Comparison of ENCODE assay signal across 17 cellular contexts in the genomic region with DNA sequence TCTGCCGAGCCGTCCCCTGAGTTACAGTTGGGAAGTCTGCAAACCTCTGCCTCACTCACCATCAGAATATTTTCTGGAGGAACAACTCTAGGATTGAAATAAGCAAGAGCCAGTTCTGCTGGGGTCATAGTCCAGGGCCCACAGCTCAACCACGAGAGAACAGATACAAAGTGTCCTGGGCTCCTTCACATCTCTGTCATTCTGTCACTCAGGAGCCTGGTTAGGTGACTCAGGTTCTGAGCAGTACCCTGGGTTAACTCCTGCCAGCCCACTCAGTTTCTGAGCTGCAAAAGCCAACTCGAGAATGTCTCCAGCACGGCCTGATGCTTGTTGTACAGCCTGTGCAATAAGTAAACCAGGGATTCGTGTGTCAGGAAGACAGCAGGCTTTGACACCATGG.
DNase-seq lines count a peak whose midpoint lies in the region; ATAC-seq lines count a peak whose summit lies in the region.
"Had no signal": no experiment of that assay in that cellular context is flagged by ENCODE, and none has a peak within 500 bp of the region (broad histone marks: within the 10 kb centered on the region; RNA-seq: fewer than 3 reads in every experiment).

No MANE protein-coding gene starts in this region.

- peak; percentile 11 for DNase-seq in activated T-cell treated with anti-CD3 and anti-CD28 coated beads for 24 hours (ENCODE audit: low read depth)
- DNase-seq in activated T-cell treated with anti-CD3 and anti-CD28 coated beads for 4 hours, result no peak
- DNase-seq in activated T-cell treated with anti-CD3 and anti-CD28 coated beads, Interleukin-2, amount 50 U/mL, for 4 hours, result no peak
- peak; percentile 11 for DNase-seq in kidney tubule cell (ENCODE audit: low spot score)
- DNase-seq in stimulated activated naive CD8-positive, alpha-beta T cell treated with anti-CD3 and anti-CD28 coated beads, Interleukin-15, Interleukin-2, amounts not matched to agents 100 U/mL and 50 U/mL, for 24 hours, result peak; percentile 23
- DNase-seq in central memory CD4-positive, alpha-beta T cell, result no peak
- no peak for DNase-seq in left lobe of liver (ENCODE audit: low spot score)
- DNase-seq: CD8-positive, alpha-beta memory T cell; DMS79 treated with DMSO at 0.1 percent for 48 hours; glutamatergic neuron; mammary epithelial cell; MV-4-11; naive B cell; NCI-H2081; NCI-H526 treated with DMSO at 0.1 percent for 48 hours had no signal

- peaks cover 78% of the 10 kb centered on the region for H3K4me1 Mint-ChIP-seq in activated T-cell treated with anti-CD3 and anti-CD28 coated beads, Interleukin-2, amount 50 U/mL, for 4 hours (ENCODE audit: low read depth)

- peak; percentile 69 to 70 for ATAC-seq in activated T-cell treated with anti-CD3 and anti-CD28 coated beads, Interleukin-2, amount 50 U/mL, for 4 hours
- peak; percentile 65 for ATAC-seq in stimulated activated naive CD8-positive, alpha-beta T cell treated with anti-CD3 and anti-CD28 coated beads, Interleukin-15, Interleukin-2, amounts not matched to agents 100 U/mL and 50 U/mL, for 24 hours
- no peak for ATAC-seq in HG02623 (IDR thresholded peaks at IDR 0.05; ENCODE audit: unreplicated experiment)
- no peak for ATAC-seq in left lobe of liver

- no peaks in the 10 kb centered on the region for H3K9me3 Mint-ChIP-seq in activated T-cell treated with anti-CD3 and anti-CD28 coated beads, Interleukin-2, amount 50 U/mL, for 4 hours
- H3K9me3 Mint-ChIP-seq: activated naive CD4-positive, alpha-beta T cell treated with anti-CD3 and anti-CD28 coated beads, Interleukin-2, amount 50 U/mL, for 24 hours; CD8-positive, alpha-beta memory T cell had no signal

- H3K36me3 Mint-ChIP-seq in activated T-cell treated with anti-CD3 and anti-CD28 coated beads, Interleukin-2, amount 50 U/mL, for 4 hours (ENCODE audit: insufficient read depth), result no peaks in the 10 kb centered on the region
- H3K36me3 Mint-ChIP-seq: naive B cell had no signal

- peak overlapping the region; percentile 54 for H3K4me3 Mint-ChIP-seq in activated T-cell treated with anti-CD3 and anti-CD28 coated beads, Interleukin-2, amount 50 U/mL, for 4 hours

- H3K27me3 Mint-ChIP-seq in activated T-cell treated with anti-CD3 and anti-CD28 coated beads, Interleukin-2, amount 50 U/mL, for 4 hours (ENCODE audit: low read depth), result no peaks in the 10 kb centered on the region
- H3K27me3 Mint-ChIP-seq: activated naive CD4-positive, alpha-beta T cell treated with anti-CD3 and anti-CD28 coated beads, Interleukin-2, amount 50 U/mL, for 24 hours; CD8-positive, alpha-beta memory T cell had no signal

Comparison
In these comparisons a context has a peak if more than half of its experiments do, and no peak if none do; other contexts are left out.
1. DNase-seq: peak in activated T-cell treated with anti-CD3 and anti-CD28 coated beads for 24 hours (single experiment), kidney tubule cell (single experiment) and stimulated activated naive CD8-positive, alpha-beta T cell treated with anti-CD3 and anti-CD28 coated beads, Interleukin-15, Interleukin-2, amounts not matched to agents 100 U/mL and 50 U/mL, for 24 hours (single experiment); none in activated T-cell treated with anti-CD3 and anti-CD28 coated beads for 4 hours (single experiment), activated T-cell treated with anti-CD3 and anti-CD28 coated beads, Interleukin-2, amount 50 U/mL, for 4 hours (single experiment), central memory CD4-positive, alpha-beta T cell (single experiment) and left lobe of liver (single experiment).
2. ATAC-seq: peak in activated T-cell treated with anti-CD3 and anti-CD28 coated beads, Interleukin-2, amount 50 U/mL, for 4 hours (2 of 2) and stimulated activated naive CD8-positive, alpha-beta T cell treated with anti-CD3 and anti-CD28 coated beads, Interleukin-15, Interleukin-2, amounts not matched to agents 100 U/mL and 50 U/mL, for 24 hours (single experiment); none in HG02623 (single experiment) and left lobe of liver (single experiment).